In the genomic region with DNA sequence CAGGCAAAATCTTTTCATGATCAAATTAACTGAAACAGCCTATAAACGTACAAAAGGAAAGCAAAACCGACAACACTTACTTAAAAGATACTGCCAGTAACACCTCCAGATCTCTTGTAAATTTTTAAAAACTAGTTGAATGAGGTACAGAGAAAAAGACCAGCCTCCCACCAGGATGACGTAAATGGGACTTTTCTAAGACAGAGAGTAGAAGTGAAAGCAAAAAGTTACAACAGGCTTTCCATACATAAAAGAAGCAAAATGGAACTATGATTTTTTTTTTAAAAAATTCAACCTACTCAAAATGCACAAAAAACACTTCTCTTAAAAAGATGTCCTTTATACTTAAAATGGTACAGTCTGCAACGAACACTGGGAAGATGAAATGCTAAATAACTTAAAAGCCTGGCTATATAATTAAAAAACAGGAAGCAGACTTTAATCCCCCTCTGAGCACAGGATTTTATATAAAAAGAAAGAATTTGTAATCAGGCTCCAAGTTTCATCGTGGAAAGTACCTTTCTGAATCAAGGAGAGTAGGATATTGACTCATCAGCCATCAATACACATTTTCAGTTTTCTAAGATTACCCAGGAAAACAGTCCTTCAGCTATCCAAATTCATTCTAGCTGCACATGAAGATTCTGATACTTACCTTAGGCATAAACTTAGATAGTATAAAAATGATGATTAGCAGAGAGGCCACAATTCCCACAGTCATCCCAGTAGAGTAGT, we compare ENCODE assay signal across 8 cellular contexts. TPM values are rescaled to one million over a fixed set of nuclear protein-coding genes. Genes with fewer than 3 reads are reported as not detected.
DNase-seq lines count a peak whose midpoint lies in the region; ATAC-seq and TF ChIP-seq lines count a peak whose summit lies in the region.

No MANE protein-coding gene starts in this region.

- TF ChIP-seq CTCF in chondrocyte (IDR thresholded peaks at IDR 0.05) (no peak), WERI-Rb-1 (IDR thresholded peaks at IDR 0.05; ENCODE audit: low read depth, low read length) (no peak)

- no peaks in the 10 kb centered on the region for H3K27me3 ChIP-seq in WERI-Rb-1 (ENCODE audit: insufficient read depth, low read depth, severe bottlenecking)

- peak; percentile 86 for ATAC-seq in GM19043 (IDR thresholded peaks at IDR 0.05; ENCODE audit: low read depth, unreplicated experiment)
- peak; percentile 82 for ATAC-seq in HG03108 (IDR thresholded peaks at IDR 0.05; ENCODE audit: unreplicated experiment)
- no peak for ATAC-seq in GM19324 (IDR thresholded peaks at IDR 0.05; ENCODE audit: low FRiP score, unreplicated experiment)

- H3K27ac ChIP-seq in WERI-Rb-1: no peak overlapping the region

- peaks cover 2% of the 10 kb centered on the region for H3K36me3 Mint-ChIP-seq in chondrocyte (ENCODE audit: low read depth)

- H3K9me3 ChIP-seq in WERI-Rb-1 (ENCODE audit: severe bottlenecking): no peaks in the 10 kb centered on the region

- no peaks in the 10 kb centered on the region for H3K27me3 Mint-ChIP-seq in chondrocyte (ENCODE audit: low read depth)

- no peaks in the 10 kb centered on the region for H3K9me3 Mint-ChIP-seq in chondrocyte (ENCODE audit: low read depth)

- H3K36me3 ChIP-seq in WERI-Rb-1: peaks cover 71% of the 10 kb centered on the region

- peaks cover 3% of the 10 kb centered on the region for H3K4me1 Mint-ChIP-seq in chondrocyte (ENCODE audit: low read depth)

- no peak overlapping the region for H3K4me3 Mint-ChIP-seq in chondrocyte (ENCODE audit: unreplicated experiment)

- H3K27ac Mint-ChIP-seq in chondrocyte (ENCODE audit: unreplicated experiment): no peak overlapping the region

- DNase-seq in activated CD4-positive, alpha-beta T cell treated with anti-CD3 and anti-CD28 coated beads, Interleukin-2, amount 50 U/mL, for 4 hours: peak; percentile 42 to 48
- peak; percentile 67 for DNase-seq in stimulated activated CD4-positive, alpha-beta T cell treated with anti-CD3 and anti-CD28 coated beads, Interleukin-15, amount 100 ng/mL, for 24 hours
- DNase-seq in OCI-M2 (lab: John Stamatoyannopoulos, UW; ENCODE audit: unreplicated experiment) (no peak), chondrocyte (ENCODE audit: low spot score) (no peak), WERI-Rb-1 (no peak)

- no peak overlapping the region for H3K4me3 ChIP-seq in WERI-Rb-1 (ENCODE audit: low read depth, low read length)

RNA-seq across cellular contexts. Expression of a gene that starts 14.2 kb away (rescaled TPM):
- 0.48 TPM in 1 of 3 replicates, not detected in the others for total RNA-seq in chondrocyte

RNA-seq across cellular contexts. Expression of a gene that starts 14.4 kb away (rescaled TPM):
- total RNA-seq in chondrocyte: 11.7 to 14.7 TPM (median 12.9 TPM) in 3 replicates

RNA-seq across cellular contexts. Expression of a gene that starts 24.8 kb away (rescaled TPM):
- total RNA-seq in chondrocyte: 30.7 to 32.5 TPM (median 31.1 TPM) in 3 replicates

RNA-seq across cellular contexts. Expression of a gene that starts 47.0 kb away (rescaled TPM):
- total RNA-seq in chondrocyte: 89.4 to 101 TPM (median 94.2 TPM) in 3 replicates

RNA-seq across cellular contexts. Expression of a gene that starts 47.8 kb away (rescaled TPM):
- total RNA-seq in chondrocyte: not detected in 3 replicates

Comparison
In these comparisons a context has a peak if more than half of its experiments do, and no peak if none do; other contexts are left out.
1. DNase-seq: peak in activated CD4-positive, alpha-beta T cell treated with anti-CD3 and anti-CD28 coated beads, Interleukin-2, amount 50 U/mL, for 4 hours (2 of 2) and stimulated activated CD4-positive, alpha-beta T cell treated with anti-CD3 and anti-CD28 coated beads, Interleukin-15, amount 100 ng/mL, for 24 hours (single experiment); none in OCI-M2 (single experiment), chondrocyte (single experiment) and WERI-Rb-1 (single experiment).